In genomic region chr17:9002610-9003354, GRCh38 we compare ENCODE assay signal across 9 cellular contexts. TPM values are rescaled to one million over a fixed set of nuclear protein-coding genes. Genes with fewer than 3 reads are reported as not detected.
DNase-seq lines count a peak whose midpoint lies in the region; ATAC-seq and TF ChIP-seq lines count a peak whose summit lies in the region.
"Had no signal": no experiment of that assay in that cellular context is flagged by ENCODE, and none has a peak within 500 bp of the region (broad histone marks: within the 10 kb centered on the region; RNA-seq: fewer than 3 reads in every experiment).

No MANE protein-coding gene starts in this region.

- no peak overlapping the region for H2BK120ac ChIP-seq in mesenchymal stem cell (ENCODE audit: low read depth, low read length)

- H3K79me1 ChIP-seq in mesenchymal stem cell (replicated peaks; ENCODE audit: low read length, poor library complexity, severe bottlenecking): no peaks in the 10 kb centered on the region

- 3% methylated on average over 52 of the region's 69 CpGs for WGBS in mesenchymal stem cell

- no peak overlapping the region for H4K91ac ChIP-seq in mesenchymal stem cell (ENCODE audit: low read length)

- H3K4me2 ChIP-seq in mesenchymal stem cell (ENCODE audit: low read length, poor library complexity, severe bottlenecking): peak overlapping the region; percentile 91

- H3K23ac ChIP-seq in mesenchymal stem cell (ENCODE audit: low read length in 2 of 2): no peak overlapping the region

- H3K18ac ChIP-seq in mesenchymal stem cell (ENCODE audit: low read depth in 1 of 2, low read length in 2 of 2): no peak overlapping the region

- no peak overlapping the region for H3K4ac ChIP-seq in mesenchymal stem cell (ENCODE audit: low read depth in 1 of 2, low read length in 2 of 2)

- no peak overlapping the region for H2AK5ac ChIP-seq in mesenchymal stem cell (ENCODE audit: low read length, severe bottlenecking)

- peak overlapping the region; percentile 65 to 78 (median 69) for H3K4me3 Mint-ChIP-seq in IgD-negative memory B cell

- no peak overlapping the region for H3K9ac ChIP-seq in mesenchymal stem cell (ENCODE audit: low read length)

- H3K9me3 Mint-ChIP-seq in IgD-negative memory B cell: no peaks in the 10 kb centered on the region

- peaks cover 13 to 16% (median 16%) of the 10 kb centered on the region in 3 donors for H3K4me1 Mint-ChIP-seq in IgD-negative memory B cell

- TF ChIP-seq POLR2A in breast epithelium (IDR thresholded peaks at IDR 0.05): no peak

- H3K9me3 ChIP-seq in breast epithelium (no peaks in the 10 kb centered on the region), mesenchymal stem cell (ENCODE audit: control insufficient read depth, low read length) (no peaks in the 10 kb centered on the region), tibial artery (no peaks in the 10 kb centered on the region)

- H3K4me3 ChIP-seq in breast epithelium (peak overlapping the region; percentile 47 to 72 (median 50)), mesenchymal stem cell (ENCODE audit: insufficient read depth in 1 of 2, low read depth in 1 of 2, low read length in 2 of 2) (peak overlapping the region in 1 of 2 experiments; percentile 50), tibial artery (peak overlapping the region; percentile 57 to 60)

- no peak overlapping the region for H2AFZ ChIP-seq in mesenchymal stem cell (ENCODE audit: low read depth, low read length)

- H3K36me3 ChIP-seq in breast epithelium: no peaks in the 10 kb centered on the region
- H3K36me3 ChIP-seq in mesenchymal stem cell (ENCODE audit: control insufficient read depth in 1 of 2, insufficient read depth in 2 of 2, low read depth in 1 of 2, low read length in 2 of 2): no peaks in the 10 kb centered on the region
- H3K36me3 ChIP-seq in tibial artery: no peaks in the 10 kb centered on the region

- H3K27ac ChIP-seq in breast epithelium: no peak overlapping the region
- no peak overlapping the region for H3K27ac ChIP-seq in mesenchymal stem cell (ENCODE audit: low read length, poor library complexity, severe bottlenecking)
- H3K27ac ChIP-seq in tibial artery: peak overlapping the region; percentile 24 to 64

- no peak overlapping the region for H2BK15ac ChIP-seq in mesenchymal stem cell (ENCODE audit: low read depth, poor library complexity, severe bottlenecking)

- no peak overlapping the region for H4K8ac ChIP-seq in mesenchymal stem cell (ENCODE audit: low read length)

- no peak for ATAC-seq in GM21529 (IDR thresholded peaks at IDR 0.05; ENCODE audit: unreplicated experiment)
- no peak for ATAC-seq in GM21786 (IDR thresholded peaks at IDR 0.05; ENCODE audit: unreplicated experiment)

- H3K4me1 ChIP-seq in breast epithelium (peaks cover 0 to 11% of the 10 kb centered on the region in 2 donors), mesenchymal stem cell (ENCODE audit: control insufficient read depth, insufficient read depth, low read depth, low read length) (peaks cover 21% of the 10 kb centered on the region), tibial artery (peaks cover 0 to 19% (median 14%) of the 10 kb centered on the region in 4 donors)

- no peak overlapping the region for H2BK12ac ChIP-seq in mesenchymal stem cell (ENCODE audit: low read length in 2 of 2)

- H3K27me3 Mint-ChIP-seq in IgD-negative memory B cell: peaks cover 37% of the 10 kb centered on the region

- no peak overlapping the region for H2BK5ac ChIP-seq in mesenchymal stem cell (ENCODE audit: low read depth, low read length, poor library complexity, severe bottlenecking)

- TF ChIP-seq CTCF in breast epithelium (IDR thresholded peaks at IDR 0.05): peak in 1 of 3 donors; percentile 17
- peak; percentile 27 to 33 for TF ChIP-seq CTCF in tibial artery (IDR thresholded peaks at IDR 0.05)

- intact Hi-C loops in breast epithelium (cut with DNase I; ENCODE audit: low total_unique reads): no loop called here
- intact Hi-C loops in tibial artery (cut with DNase I; ENCODE audit: low total_unique reads): loop anchor here (10.0 kb wide), 1 partner anchor 172 kb away; no protein-coding TSS in a partner anchor

- H3K36me3 Mint-ChIP-seq in IgD-negative memory B cell: peaks cover 1% of the 10 kb centered on the region

- H3K27me3 ChIP-seq in breast epithelium (peaks cover 0 to 38% of the 10 kb centered on the region in 2 donors), mesenchymal stem cell (ENCODE audit: control insufficient read depth in 1 of 2, insufficient read depth in 1 of 2, low read length in 2 of 2) (peaks cover 57 to 59% of the 10 kb centered on the region in 2 experiments), tibial artery (peaks cover 0 to 31% of the 10 kb centered on the region in 2 donors)

- no peak overlapping the region for H3K14ac ChIP-seq in mesenchymal stem cell (ENCODE audit: low read length in 2 of 2)

- peak overlapping the region in 1 of 3 donors; percentile 64 for H3K27ac Mint-ChIP-seq in IgD-negative memory B cell

- peak; percentile 29 for DNase-seq in CD1c-positive myeloid dendritic cell (ENCODE audit: extremely low spot score)
- no peak for DNase-seq in breast epithelium (ENCODE audit: low spot score in 2 of 2)
- no peak for DNase-seq in mesenchymal stem cell
- peak in 1 of 2 donors; percentile 81 for DNase-seq in tibial artery
- no peak for DNase-seq in NK-92 treated with Interleukin-12 subunit alpha and Interleukin-12 subunit beta, amount 100 ng/mL, for 24 hours (lab: John Stamatoyannopoulos, UW)

RNA-seq across cellular contexts. Expression of gene NTN1, which starts 18.5 kb away (rescaled TPM):
- not detected for polyA plus RNA-seq in IgD-negative memory B cell
- total RNA-seq in breast epithelium: 1 to 10 TPM; 2.2 to 3.7 (median 3.3) TPM
- 0.14 TPM for polyA plus RNA-seq in mesenchymal stem cell (2013, experiment 1 of 2)
- polyA plus RNA-seq in mesenchymal stem cell (2013, experiment 2 of 2): 0.19 TPM

RNA-seq across cellular contexts. Expression of gene PIK3R5, which starts 37.3 kb away (rescaled TPM):
- polyA plus RNA-seq in IgD-negative memory B cell: 30.7 TPM
- total RNA-seq in breast epithelium: 10 to 100 TPM in 2 of 3 donors, 1 to 10 TPM in 1; 9.8 to 28.6 (median 12.3) TPM
- not detected for polyA plus RNA-seq in mesenchymal stem cell (2013, experiment 1 of 2)
- polyA plus RNA-seq in mesenchymal stem cell (2013, experiment 2 of 2): not detected
- total RNA-seq: pulmonary artery endothelial cell had no signal

Comparison
In these comparisons a context has a peak if more than half of its experiments do, and no peak if none do; other contexts are left out.
1. H3K27ac ChIP-seq: peak in tibial artery (2 of 2); none in breast epithelium (0 of 2) and mesenchymal stem cell (single experiment).